Comparison of ENCODE assay signal across 29 cellular contexts in the genomic region with DNA sequence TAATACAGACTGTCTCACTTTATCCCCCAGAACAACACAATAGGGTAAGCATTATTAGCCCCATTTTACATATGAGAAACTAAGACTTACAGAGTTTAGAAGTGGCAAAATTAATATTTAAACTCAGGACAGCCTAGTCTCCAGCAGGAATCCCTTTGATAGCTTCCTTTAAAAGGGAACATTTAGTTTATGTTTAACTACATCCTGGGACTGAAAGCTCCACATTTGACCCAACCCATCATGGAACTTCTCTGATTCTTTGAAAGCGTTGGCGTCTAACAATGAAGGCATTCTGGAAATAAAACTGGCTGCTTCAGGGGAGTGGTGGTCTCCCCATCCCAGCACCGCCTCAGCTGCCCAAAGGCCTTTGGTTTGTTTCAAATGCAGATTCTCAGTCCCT.
DNase-seq lines count a peak whose midpoint lies in the region; ATAC-seq and TF ChIP-seq lines count a peak whose summit lies in the region.
"Had no signal": no experiment of that assay in that cellular context is flagged by ENCODE, and none has a peak within 500 bp of the region (broad histone marks: within the 10 kb centered on the region; RNA-seq: fewer than 3 reads in every experiment).

No MANE protein-coding gene starts in this region.

- H3K4me3 ChIP-seq in colonic mucosa, result no peak overlapping the region
- H3K4me3 ChIP-seq in mucosa of rectum (ENCODE audit: low read length in 2 of 2), result peak overlapping the region in 1 of 2 donors; percentile 4
- H3K4me3 ChIP-seq: A549, HAP-1, MG63, SK-N-MC had no signal

- ATAC-seq in left lobe of liver (peak; percentile 65), GM18498 (IDR thresholded peaks at IDR 0.05; ENCODE audit: unreplicated experiment) (no peak), GM18873 (IDR thresholded peaks at IDR 0.05; ENCODE audit: low FRiP score, unreplicated experiment) (no peak)
- ATAC-seq: A549; CD8-positive, alpha-beta T cell had no signal

- H3K9ac ChIP-seq in colonic mucosa (ENCODE audit: low read depth in 2 of 2, low read length in 2 of 2) (no peak overlapping the region), mucosa of rectum (ENCODE audit: low read depth in 1 of 2, low read length in 2 of 2) (no peak overlapping the region)

- H3K27ac ChIP-seq in colonic mucosa, result peak overlapping the region; percentile 56
- peak overlapping the region; percentile 56 to 72 for H3K27ac ChIP-seq in mucosa of rectum (ENCODE audit: low read depth in 2 of 2, low read length in 2 of 2)
- H3K27ac ChIP-seq: A549, C4-2B, SK-N-MC had no signal

- no peaks in the 10 kb centered on the region for H3K27me3 ChIP-seq in colonic mucosa
- no peaks in the 10 kb centered on the region for H3K27me3 ChIP-seq in mucosa of rectum (ENCODE audit: control insufficient read depth in 2 of 2, insufficient read depth in 2 of 2, low read length in 2 of 2)
- H3K27me3 ChIP-seq: MG63 had no signal

- DNase-seq in colonic mucosa (no peak), left lobe of liver (ENCODE audit: low spot score) (no peak), NCI-H2196 treated with DMSO at 0.1 percent for 48 hours (lab: John Stamatoyannopoulos, UW; ENCODE audit: unreplicated experiment) (no peak), COLO829 (ENCODE audit: low spot score) (no peak)
- DNase-seq: AML-193; CD8-positive, alpha-beta T cell; DMS 273 treated with DMSO at 0.1 percent for 48 hours; DMS79; EL; GDM1; GOT3; HFFc6; KBM-7; MG63; NCI-H1105 treated with DMSO at 0.1 percent for 48 hours; NCI-H146; NCI-H1930; NCI-H2107; NCI-H446; NCI-H524 treated with DMSO at 0.1 percent for 48 hours; NCI-H774; SIG-M5 had no signal

- H3K9me3 ChIP-seq in colonic mucosa, result no peaks in the 10 kb centered on the region
- no peaks in the 10 kb centered on the region for H3K9me3 ChIP-seq in mucosa of rectum (ENCODE audit: control insufficient read depth in 2 of 2, low read length in 2 of 2)
- H3K9me3 ChIP-seq: A549, HAP-1, MG63 had no signal

- no peak for TF ChIP-seq CTCF in colonic mucosa (IDR thresholded peaks at IDR 0.05)

- no peaks in the 10 kb centered on the region for H3K36me3 ChIP-seq in colonic mucosa
- H3K36me3 ChIP-seq in mucosa of rectum (ENCODE audit: control insufficient read depth in 2 of 2, insufficient read depth in 2 of 2, low read length in 2 of 2), result no peaks in the 10 kb centered on the region
- H3K36me3 ChIP-seq: HAP-1, MG63 had no signal

- H3K4me1 ChIP-seq in colonic mucosa, result no peaks in the 10 kb centered on the region
- H3K4me1 ChIP-seq in mucosa of rectum (ENCODE audit: control insufficient read depth in 2 of 2, insufficient read depth in 2 of 2, low read length in 2 of 2), result peaks cover 10 to 20% of the 10 kb centered on the region in 2 donors
- H3K4me1 ChIP-seq: A549, HAP-1 had no signal

- intact Hi-C loops in colonic mucosa (cut with DNase I), result no loop called here
